1 cellular context compared by ENCODE assay signal in genomic region chr10:3886191-3886590, GRCh38.
TF ChIP-seq lines count a peak whose summit lies in the region.

No MANE protein-coding gene starts in this region.

TF ChIP-seq in HepG2, 621 proteins besides CTCF, POLR2A, EP300 and RAD21:
- TF ChIP-seq RERE (CRISPR knock-in tag; IDR thresholded peaks at IDR 0.05; ENCODE audit: low read depth) = no peak
- no peak for TF ChIP-seq GATAD2A (CRISPR knock-in tag; IDR thresholded peaks at IDR 0.05)
- 0 out of 2 replicates have a peak, but pooled peaks have one; percentile 30 for TF ChIP-seq ZNF687 (CRISPR knock-in tag; IDR thresholded peaks at IDR 0.05)
- TF ChIP-seq NPAS2 (CRISPR knock-in tag; IDR thresholded peaks at IDR 0.05; ENCODE audit: borderline replicate concordance) = no peak
- no peak for TF ChIP-seq SIX4 (CRISPR knock-in tag; IDR thresholded peaks at IDR 0.05)
- TF ChIP-seq EEA1 (CRISPR knock-in tag; IDR thresholded peaks at IDR 0.05; ENCODE audit: borderline replicate concordance) = no peak
- TF ChIP-seq TARDBP (CRISPR knock-in tag; IDR thresholded peaks at IDR 0.05) = no peak
- no peak for TF ChIP-seq ATAD3A (CRISPR knock-in tag; IDR thresholded peaks at IDR 0.05)
- no peak for TF ChIP-seq ZBTB38 (CRISPR knock-in tag; IDR thresholded peaks at IDR 0.05)
- TF ChIP-seq KDM5A (IDR thresholded peaks at IDR 0.05; ENCODE audit: borderline replicate concordance, low read length) = no peak
- no peak for TF ChIP-seq ZNF318 (CRISPR knock-in tag; IDR thresholded peaks at IDR 0.05)
- TF ChIP-seq ATF7 (IDR thresholded peaks at IDR 0.05) = no peak
- no peak for TF ChIP-seq ATF7 (CRISPR knock-in tag; IDR thresholded peaks at IDR 0.05)
- no peak for TF ChIP-seq RFXANK (CRISPR knock-in tag; IDR thresholded peaks at IDR 0.05)
- TF ChIP-seq PCBP1 (IDR thresholded peaks at IDR 0.05; ENCODE audit: borderline replicate concordance, low read depth, low read length) = no peak
- 0 out of 2 replicates have a peak, but pooled peaks have one; percentile 2 for TF ChIP-seq PHF8 (CRISPR knock-in tag; IDR thresholded peaks at IDR 0.05)
- TF ChIP-seq U2AF2 (IDR thresholded peaks at IDR 0.05; ENCODE audit: low read depth, low read length) = no peak
- no peak for TF ChIP-seq HIC2 (CRISPR knock-in tag; IDR thresholded peaks at IDR 0.05; ENCODE audit: low read depth)
